ENCODE assay signal across 1 cellular context in the genomic region with DNA sequence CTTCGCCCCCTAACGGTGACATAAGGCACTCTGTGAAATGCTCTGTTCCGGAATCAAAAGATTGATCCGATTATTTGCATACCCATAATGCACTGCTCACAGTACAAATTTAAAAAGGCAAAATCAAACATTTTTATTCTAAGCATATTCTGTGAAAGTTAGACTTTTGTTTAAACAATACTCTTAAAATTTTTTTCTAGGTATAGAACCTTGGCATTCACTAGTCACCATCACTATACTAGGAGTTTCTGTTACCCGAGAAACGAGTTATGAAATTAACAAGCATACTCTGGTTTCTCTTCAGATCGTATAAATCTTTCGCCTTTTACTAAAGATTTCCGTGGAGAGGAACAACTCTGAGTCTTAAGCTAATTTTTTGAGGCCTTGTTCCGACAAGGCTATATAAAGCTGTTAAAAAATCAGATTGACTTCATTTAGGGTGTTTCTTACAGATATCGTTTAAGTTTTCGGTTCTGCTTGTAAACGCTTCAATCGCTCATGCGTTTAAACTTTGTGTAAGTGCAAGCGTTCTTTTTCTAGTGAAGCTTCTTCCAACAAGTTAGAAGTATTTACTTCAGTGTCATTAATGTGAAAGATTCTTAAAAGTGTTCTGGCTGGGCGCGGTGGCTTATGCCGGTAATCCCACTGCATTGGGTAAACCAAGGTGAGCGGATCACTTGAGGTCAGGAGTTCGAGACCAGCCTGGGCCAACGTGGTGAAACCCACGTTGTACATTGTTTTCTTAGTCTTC.
A peak's percentile ranks its signal among the peaks of the same experiment; 100 is the strongest.
TF ChIP-seq lines count a peak whose summit lies in the region.

Gene RNU5B-1, plus strand, starts transcription at position 285 of the 751 bp plus-strand sequence.

TF ChIP-seq in HEK293, 187 proteins besides CTCF, POLR2A, EP300 and RAD21 (continued from another document and continues in another):
- TF ChIP-seq PATZ1 (tag by site-specific recombination; IDR thresholded peaks at IDR 0.05) (peak; percentile 37; the same call in 1 of the 2 replicates), YY2 (tag by site-specific recombination; IDR thresholded peaks at IDR 0.05) (peak; percentile 53; the same call in 1 of the 2 replicates), GFI1B (tag by site-specific recombination; IDR thresholded peaks at IDR 0.05) (peak; percentile 96), PRDM2 (tag by site-specific recombination; IDR thresholded peaks at IDR 0.05; ENCODE audit: borderline replicate concordance) (no peak), ZNF184 (tag by site-specific recombination; IDR thresholded peaks at IDR 0.05) (no peak), ZNF248 (tag by site-specific recombination; IDR thresholded peaks at IDR 0.05) (no peak), ZSCAN30 (tag by site-specific recombination; IDR thresholded peaks at IDR 0.05) (peak; percentile 97), ZFP69B (tag by site-specific recombination; IDR thresholded peaks at IDR 0.05) (peak; percentile 74), ZSCAN5A (tag by site-specific recombination; IDR thresholded peaks at IDR 0.05) (peak; percentile 58), ZNF302 (tag by site-specific recombination; IDR thresholded peaks at IDR 0.05; ENCODE audit: low read depth) (no peak), ZNF561 (tag by site-specific recombination; IDR thresholded peaks at IDR 0.05; ENCODE audit: borderline replicate concordance) (peak; percentile 77; the same call in 1 of the 2 replicates), ZNF23 (tag by site-specific recombination; IDR thresholded peaks at IDR 0.05; ENCODE audit: borderline replicate concordance) (no peak), ZNF138 (tag by site-specific recombination; IDR thresholded peaks at IDR 0.05; ENCODE audit: borderline replicate concordance) (no peak), ZNF530 (tag by site-specific recombination; IDR thresholded peaks at IDR 0.05; ENCODE audit: low read depth) (no peak), ZNF239 (tag by site-specific recombination; IDR thresholded peaks at IDR 0.05) (no peak), ZNF19 (tag by site-specific recombination; IDR thresholded peaks at IDR 0.05; ENCODE audit: low read depth) (no peak), BCL6B (tag by site-specific recombination; IDR thresholded peaks at IDR 0.05) (peak; percentile 57), ZNF626 (tag by site-specific recombination; IDR thresholded peaks at IDR 0.05) (no peak), ZNF112 (tag by site-specific recombination; IDR thresholded peaks at IDR 0.05) (no peak), ZNF366 (tag by site-specific recombination; conservative IDR thresholded peaks at IDR 0.05) (peak; percentile 97), RBAK (tag by site-specific recombination; IDR thresholded peaks at IDR 0.05) (no peak), ZNF660 (tag by site-specific recombination; IDR thresholded peaks at IDR 0.05) (peak; percentile 94), ZNF76 (tag by site-specific recombination; IDR thresholded peaks at IDR 0.05; ENCODE audit: borderline replicate concordance, low read depth) (peak; percentile 97), ZNF404 (tag by site-specific recombination; IDR thresholded peaks at IDR 0.05) (no peak), ZNF791 (tag by site-specific recombination; IDR thresholded peaks at IDR 0.05) (no peak), ZNF148 (tag by site-specific recombination; IDR thresholded peaks at IDR 0.05; ENCODE audit: borderline replicate concordance) (no peak), ZNF18 (tag by site-specific recombination; IDR thresholded peaks at IDR 0.05) (peak; percentile 77), ZNF776 (tag by site-specific recombination; IDR thresholded peaks at IDR 0.05; ENCODE audit: borderline replicate concordance) (0 out of 2 replicates have a peak, but pooled peaks have one; percentile 53), ZNF10 (tag by site-specific recombination; IDR thresholded peaks at IDR 0.05) (peak; percentile 57), KLF1 (tag by site-specific recombination; IDR thresholded peaks at IDR 0.05) (peak; percentile 43; the same call in 1 of the 2 replicates), ZSCAN23 (tag by site-specific recombination; IDR thresholded peaks at IDR 0.05) (0 out of 2 replicates have a peak, but pooled peaks have one; percentile 58), ZBTB10 (tag by site-specific recombination; IDR thresholded peaks at IDR 0.05) (no peak)
- TF ChIP-seq, protein P1, sequence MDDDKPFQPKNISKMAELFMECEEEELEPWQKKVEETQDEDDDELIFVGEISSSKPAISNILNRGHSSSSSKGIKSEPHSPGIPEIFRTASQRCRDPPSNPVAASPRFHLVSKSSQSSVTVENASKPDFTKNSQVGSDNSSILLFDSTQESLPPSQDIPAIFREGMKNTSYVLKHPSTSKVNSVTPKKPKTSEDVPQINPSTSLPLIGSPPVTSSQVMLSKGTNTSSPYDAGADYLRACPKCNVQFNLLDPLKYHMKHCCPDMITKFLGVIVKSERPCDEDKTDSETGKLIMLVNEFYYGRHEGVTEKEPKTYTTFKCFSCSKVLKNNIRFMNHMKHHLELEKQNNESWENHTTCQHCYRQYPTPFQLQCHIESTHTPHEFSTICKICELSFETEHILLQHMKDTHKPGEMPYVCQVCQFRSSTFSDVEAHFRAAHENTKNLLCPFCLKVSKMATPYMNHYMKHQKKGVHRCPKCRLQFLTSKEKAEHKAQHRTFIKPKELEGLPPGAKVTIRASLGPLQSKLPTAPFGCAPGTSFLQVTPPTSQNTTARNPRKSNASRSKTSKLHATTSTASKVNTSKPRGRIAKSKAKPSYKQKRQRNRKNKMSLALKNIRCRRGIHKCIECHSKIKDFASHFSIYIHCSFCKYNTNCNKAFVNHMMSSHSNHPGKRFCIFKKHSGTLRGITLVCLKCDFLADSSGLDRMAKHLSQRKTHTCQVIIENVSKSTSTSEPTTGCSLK (tag by site-specific recombination; IDR thresholded peaks at IDR 0.05), result no peak
